ENCODE assay signal across 8 cellular contexts in the genomic region with DNA sequence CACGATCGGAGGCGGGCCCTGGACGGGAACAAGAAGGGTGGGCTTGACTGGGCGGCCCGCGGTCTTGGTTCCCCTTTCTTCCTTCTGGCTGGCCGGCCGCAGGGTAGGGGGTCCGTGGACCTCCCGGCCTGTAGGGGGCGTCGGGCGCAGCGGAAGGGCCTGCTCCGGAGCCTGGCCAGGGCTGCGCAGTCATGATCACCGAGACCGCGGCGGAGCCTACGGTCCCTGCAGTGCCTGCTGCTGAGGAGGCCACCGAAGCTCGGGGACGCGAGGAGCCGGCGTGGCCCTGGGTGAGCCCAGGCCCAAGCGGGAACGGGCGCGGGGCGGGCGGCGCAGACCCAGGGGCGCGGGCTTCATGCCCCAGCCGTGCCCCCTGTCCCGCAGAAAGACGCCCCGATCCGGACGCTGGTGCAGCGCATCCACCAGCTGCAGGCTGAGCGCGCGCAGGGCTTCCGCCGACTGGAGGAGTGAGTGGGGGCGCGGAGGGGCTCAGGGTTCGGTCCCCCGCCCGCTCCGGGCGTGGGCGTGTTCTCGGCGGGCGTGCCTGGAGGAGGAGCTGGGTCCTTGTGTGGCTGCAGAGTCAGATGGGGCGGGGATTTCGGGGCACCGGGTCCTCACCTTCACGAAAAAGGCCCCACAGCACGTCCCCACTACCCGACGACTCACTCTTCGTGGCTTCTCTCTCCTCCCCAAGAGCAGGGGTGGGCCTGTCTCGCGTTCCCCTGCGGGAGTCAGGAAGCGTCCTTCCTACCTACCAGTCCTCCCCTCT. TPM values are rescaled to one million over a fixed set of nuclear protein-coding genes. Genes with fewer than 3 reads are reported as not detected.
A peak's percentile ranks its signal among the peaks of the same experiment; 100 is the strongest.
DNase-seq lines count a peak whose midpoint lies in the region; ATAC-seq and TF ChIP-seq lines count a peak whose summit lies in the region.

Gene REX1BD, plus strand, starts transcription at position 188 of the 769 bp plus-strand sequence. Its CDS starts 4 bp downstream, at position 192.

- peak within 1 kb of the TSS; percentile 90 to 96 (median 93) for H3K27ac Mint-ChIP-seq in CD8-positive, alpha-beta memory T cell
- peak within 1 kb of the TSS; percentile 95 for H3K27ac Mint-ChIP-seq in endodermal cell

- peak within 1 kb of the TSS; percentile 88 to 97 (median 91) for H3K4me3 Mint-ChIP-seq in CD8-positive, alpha-beta memory T cell
- peak within 1 kb of the TSS; percentile 77 for H3K4me3 Mint-ChIP-seq in endodermal cell

- H3K27me3 ChIP-seq in CD8-positive, alpha-beta memory T cell (ENCODE audit: insufficient read depth, low read length, poor library complexity, severe bottlenecking): no peaks in the 10 kb centered on the region
- no peaks in the 10 kb centered on the region for H3K27me3 ChIP-seq in HL-60 (ENCODE audit: insufficient read depth, poor library complexity, severe bottlenecking)
- no peaks in the 10 kb centered on the region for H3K27me3 ChIP-seq in NT2/D1 (ENCODE audit: insufficient read depth, insufficient read length)
- no peaks in the 10 kb centered on the region for H3K27me3 ChIP-seq in endodermal cell (ENCODE audit: control insufficient read depth, insufficient read depth, low read length, poor library complexity, severe bottlenecking)

- peak within 1 kb of the TSS; percentile 83 for H3K4me3 ChIP-seq in CD8-positive, alpha-beta memory T cell (ENCODE audit: low read length)
- peak within 1 kb of the TSS; percentile 73 for H3K4me3 ChIP-seq in HL-60 (replicated peaks; ENCODE audit: insufficient read depth, low read length)
- peak within 1 kb of the TSS; percentile 95 for H3K4me3 ChIP-seq in NT2/D1 (ENCODE audit: insufficient read length, low read depth)
- H3K4me3 ChIP-seq in endodermal cell (ENCODE audit: low read length): peak within 1 kb of the TSS; percentile 86
- peak within 1 kb of the TSS; percentile 77 for H3K4me3 ChIP-seq in mesodermal cell (ENCODE audit: extremely low read depth, insufficient read depth, low read length, poor library complexity, severe bottlenecking)

- H3K36me3 Mint-ChIP-seq in CD8-positive, alpha-beta memory T cell: peaks cover 0 to 21% (median 0%) of the 10 kb centered on the region in 3 donors
- H3K36me3 Mint-ChIP-seq in endodermal cell (ENCODE audit: low read depth): peaks cover 5% of the 10 kb centered on the region

- peak; percentile 80 to 93 (median 84) for DNase-seq in CD8-positive, alpha-beta memory T cell
- DNase-seq in HL-60 (ENCODE audit: low read depth in 1 of 2, low spot score in 1 of 2) (peak; percentile 91 to 92), NT2/D1 (ENCODE audit: low read depth, low spot score) (peak; percentile 68), endodermal cell (peak; percentile 95)
- peak; percentile 74 to 78 (median 74) for DNase-seq in activated CD8-positive, alpha-beta memory T cell treated with anti-CD3 and anti-CD28 coated beads for 48 hours (ENCODE audit: low read depth in 2 of 3, low spot score in 2 of 3)
- DNase-seq in stimulated activated CD8-positive, alpha-beta memory T cell treated with anti-CD3 and anti-CD28 coated beads, Interleukin-15, amount 100 ng/mL, for 4 hours (ENCODE audit: low read depth in 2 of 2): peak; percentile 86

- H3K27me3 Mint-ChIP-seq in CD8-positive, alpha-beta memory T cell: peaks cover 0 to 3% of the 10 kb centered on the region in 2 donors
- peaks cover 4% of the 10 kb centered on the region for H3K27me3 Mint-ChIP-seq in endodermal cell (ENCODE audit: insufficient read depth)

- WGBS in endodermal cell (ENCODE audit: insufficient coverage in 1 of 2, insufficient read length in 1 of 2), 2 experiments: 0 to 2% methylated on average over 35 to 71 of the region's 72 CpGs
- WGBS in mesodermal cell (ENCODE audit: insufficient coverage in 2 of 2), 2 experiments: 1% methylated on average over 52 to 69 of the region's 72 CpGs

- peaks cover 29 to 45% (median 37%) of the 10 kb centered on the region in 3 donors for H3K4me1 Mint-ChIP-seq in CD8-positive, alpha-beta memory T cell
- H3K4me1 Mint-ChIP-seq in endodermal cell: peaks cover 15% of the 10 kb centered on the region

- H3K9me3 ChIP-seq in CD8-positive, alpha-beta memory T cell (ENCODE audit: low read length): no peaks in the 10 kb centered on the region
- H3K9me3 ChIP-seq in NT2/D1 (ENCODE audit: insufficient read depth, low read length) (peaks cover 4% of the 10 kb centered on the region; the same call in 1 of the 2 replicates), endodermal cell (ENCODE audit: control insufficient read depth, low read length) (no peaks in the 10 kb centered on the region), mesodermal cell (ENCODE audit: control insufficient read depth, low read length) (no peaks in the 10 kb centered on the region)

- peaks cover 6% of the 10 kb centered on the region for H3K36me3 ChIP-seq in CD8-positive, alpha-beta memory T cell (ENCODE audit: insufficient read depth, low read length)
- H3K36me3 ChIP-seq in NT2/D1 (ENCODE audit: insufficient read depth, insufficient read length, low read length) (peaks cover 16% of the 10 kb centered on the region), endodermal cell (ENCODE audit: control insufficient read depth, insufficient read depth, low read length) (peaks cover 9% of the 10 kb centered on the region), mesodermal cell (ENCODE audit: control insufficient read depth, insufficient read depth, low read length) (no peaks in the 10 kb centered on the region)

- peak; percentile 53 for TF ChIP-seq CTCF in HL-60 (IDR thresholded peaks at IDR 0.05; ENCODE audit: insufficient read depth, low read length)
- TF ChIP-seq CTCF in endodermal cell (conservative IDR thresholded peaks at IDR 0.05): peak; percentile 98

- H3K9ac ChIP-seq in NT2/D1 (ENCODE audit: insufficient read length, low read depth) (peak within 1 kb of the TSS; percentile 97), endodermal cell (ENCODE audit: extremely low read depth, low read length, poor library complexity, severe bottlenecking) (peak within 1 kb of the TSS; percentile 65)

- CTCF ChIA-PET in CD8-positive, alpha-beta memory T cell (lab: Charles Lee): interaction anchor here (0.6 to 3.7 kb wide), 40 partner anchors 8 to 310 kb away, joined by 3 to 41 read pairs (median 4); partner anchors contain the start of genes ELL, FKBP8, KXD1 and UBA52

- peak; percentile 69 for ATAC-seq in GM19455 (IDR thresholded peaks at IDR 0.05; ENCODE audit: unreplicated experiment)

- peaks cover 30% of the 10 kb centered on the region for H3K4me1 ChIP-seq in CD8-positive, alpha-beta memory T cell (ENCODE audit: insufficient read depth, low read length)
- H3K4me1 ChIP-seq in NT2/D1 (ENCODE audit: insufficient read depth, insufficient read length): peaks cover 15% of the 10 kb centered on the region
- H3K4me1 ChIP-seq in endodermal cell (ENCODE audit: control insufficient read depth, insufficient read depth, low read length): peaks cover 3% of the 10 kb centered on the region
- peaks cover 5% of the 10 kb centered on the region for H3K4me1 ChIP-seq in mesodermal cell (ENCODE audit: control insufficient read depth, insufficient read depth, low read length, poor library complexity, severe bottlenecking)

- H3K27ac ChIP-seq in CD8-positive, alpha-beta memory T cell (ENCODE audit: low read depth, low read length): peak within 1 kb of the TSS; percentile 87
- peak within 1 kb of the TSS; percentile 82 for H3K27ac ChIP-seq in HL-60 (replicated peaks)
- peak within 1 kb of the TSS; percentile 37 for H3K27ac ChIP-seq in endodermal cell (ENCODE audit: low read depth, low read length)
- peak within 1 kb of the TSS; percentile 85 for H3K27ac ChIP-seq in mesodermal cell (ENCODE audit: low read depth, low read length, severe bottlenecking)

- no peaks in the 10 kb centered on the region for H3K9me3 Mint-ChIP-seq in CD8-positive, alpha-beta memory T cell
- H3K9me3 Mint-ChIP-seq in endodermal cell: no peaks in the 10 kb centered on the region

- POLR2A ChIA-PET in CD8-positive, alpha-beta memory T cell (lab: Charles Lee): interaction anchor here (0.5 to 2.9 kb wide), 15 partner anchors 16 to 331 kb away, joined by 3 to 39 read pairs (median 6); partner anchors contain the start of genes COPE, DDX49, ELL and FKBP8

RNA-seq across cellular contexts. Expression of gene REX1BD, which starts in this region (rescaled TPM):
- 100 to 1,000 TPM; 107 to 110 TPM for total RNA-seq in CD8-positive, alpha-beta memory T cell
- polyA plus RNA-seq in CD8-positive, alpha-beta memory T cell: 169 TPM
- total RNA-seq in endodermal cell: 10 to 100 TPM; 76.9 to 83.9 TPM
- polyA plus RNA-seq in endodermal cell (2013, experiment 1 of 2): 50.3 TPM
- polyA plus RNA-seq in endodermal cell (2013, experiment 2 of 2): 45.4 TPM
- 45.8 TPM for polyA plus RNA-seq in mesodermal cell (2013, experiment 1 of 2)
- polyA plus RNA-seq in mesodermal cell (2013, experiment 2 of 2): 41.5 TPM

Comparison
In these comparisons a context has a peak if more than half of its experiments do, and no peak if none do; other contexts are left out.
1. Peak in every context shown above with its lines: DNase-seq, ATAC-seq, H3K4me3 ChIP-seq and H3K27ac ChIP-seq.
2. H3K27ac ChIP-seq: peak in every context shown above with its lines; median percentile 87 in CD8-positive, alpha-beta memory T cell; 85 in mesodermal cell; 82 in HL-60; 37 in endodermal cell.